ENCODE assay signal across 6 cellular contexts in the genomic region with DNA sequence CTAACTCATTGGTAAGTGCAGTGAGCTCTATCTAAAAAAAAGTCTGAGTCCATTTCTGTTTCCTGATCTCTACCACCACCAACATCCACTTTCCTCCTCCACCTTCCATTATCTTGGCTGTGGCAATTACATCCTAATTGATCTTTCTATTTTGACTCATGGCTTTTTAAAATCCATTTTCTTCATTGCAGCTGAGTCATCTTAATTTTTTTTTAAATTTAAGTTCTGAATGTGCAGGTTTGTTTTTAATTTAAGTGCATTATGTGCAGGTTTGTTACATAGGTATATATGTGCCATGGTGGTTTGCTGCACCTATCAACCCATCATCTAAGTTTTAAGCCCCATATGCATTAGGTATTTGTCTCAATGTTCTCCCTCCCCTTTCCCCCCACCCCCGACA.
"Had no signal": no experiment of that assay in that cellular context is flagged by ENCODE, and none has a peak within 500 bp of the region (broad histone marks: within the 10 kb centered on the region; RNA-seq: fewer than 3 reads in every experiment).

No MANE protein-coding gene starts in this region.

- FAIRE-seq: HTR-8/SVneo had no signal

- DNase-seq: IMR-90, KBM-7, KG1 had no signal

- H3K27ac ChIP-seq: HL-60, KMS-11 had no signal

- H3K4me2 ChIP-seq: KMS-11 had no signal

- H3K9ac ChIP-seq: KMS-11 had no signal
